ENCODE assay signal across 14 cellular contexts in genomic region chr18:24065942-24066341, GRCh38. TPM values are rescaled to one million over a fixed set of nuclear protein-coding genes. Genes with fewer than 3 reads are reported as not detected.
DNase-seq lines count a peak whose midpoint lies in the region; ATAC-seq and FAIRE-seq lines count a peak whose summit lies in the region.
"Had no signal": no experiment of that assay in that cellular context is flagged by ENCODE, and none has a peak within 500 bp of the region (broad histone marks: within the 10 kb centered on the region; RNA-seq: fewer than 3 reads in every experiment).

No MANE protein-coding gene starts in this region.

- CTCF ChIA-PET in T-cell (lab: Charles Lee) = interaction anchor here (0.6 kb wide), 2 partner anchors 16 to 204 kb away, joined by 3 read pairs; no protein-coding TSS in a partner anchor

- H3K4me1 Mint-ChIP-seq in activated T-cell treated with anti-CD3 and anti-CD28 coated beads, Interleukin-2, amount 50 U/mL, for 72 hours (ENCODE audit: low read depth) = peaks cover 70% of the 10 kb centered on the region
- peaks cover 74% of the 10 kb centered on the region for H3K4me1 Mint-ChIP-seq in activated T-cell treated with anti-CD3 and anti-CD28 coated beads, Interleukin-2, amount 50 U/mL, for 4 hours (ENCODE audit: low read depth)
- peaks cover 43 to 58% of the 10 kb centered on the region in 2 donors for H3K4me1 Mint-ChIP-seq in effector memory CD8-positive, alpha-beta T cell (ENCODE audit: low read depth in 2 of 2)
- H3K4me1 Mint-ChIP-seq in T-cell = peaks cover 81 to 85% (median 82%) of the 10 kb centered on the region in 3 donors

- H3K27me3 Mint-ChIP-seq in activated T-cell treated with anti-CD3 and anti-CD28 coated beads, Interleukin-2, amount 50 U/mL, for 72 hours (ENCODE audit: low read depth) = no peaks in the 10 kb centered on the region
- H3K27me3 Mint-ChIP-seq in activated T-cell treated with anti-CD3 and anti-CD28 coated beads, Interleukin-2, amount 50 U/mL, for 4 hours (ENCODE audit: low read depth) = no peaks in the 10 kb centered on the region
- H3K27me3 Mint-ChIP-seq in effector memory CD8-positive, alpha-beta T cell = no peaks in the 10 kb centered on the region
- no peaks in the 10 kb centered on the region for H3K27me3 Mint-ChIP-seq in T-cell

- H3K4me3 Mint-ChIP-seq in activated T-cell treated with anti-CD3 and anti-CD28 coated beads, Interleukin-2, amount 50 U/mL, for 72 hours = no peak overlapping the region
- H3K4me3 Mint-ChIP-seq in activated T-cell treated with anti-CD3 and anti-CD28 coated beads, Interleukin-2, amount 50 U/mL, for 4 hours = no peak overlapping the region
- H3K4me3 Mint-ChIP-seq in effector memory CD8-positive, alpha-beta T cell = no peak overlapping the region
- H3K4me3 Mint-ChIP-seq in T-cell = no peak overlapping the region

- peaks cover 0 to 17% of the 10 kb centered on the region in 2 donors for H3K36me3 Mint-ChIP-seq in activated T-cell treated with anti-CD3 and anti-CD28 coated beads, Interleukin-2, amount 50 U/mL, for 72 hours (ENCODE audit: insufficient read depth in 2 of 2)
- H3K36me3 Mint-ChIP-seq in activated T-cell treated with anti-CD3 and anti-CD28 coated beads, Interleukin-2, amount 50 U/mL, for 4 hours (ENCODE audit: insufficient read depth) = peaks cover 37% of the 10 kb centered on the region
- peaks cover 48% of the 10 kb centered on the region for H3K36me3 Mint-ChIP-seq in effector memory CD8-positive, alpha-beta T cell (ENCODE audit: insufficient read depth)
- H3K36me3 Mint-ChIP-seq in T-cell = peaks cover 47% of the 10 kb centered on the region

- no peak for DNase-seq in activated T-cell treated with anti-CD3 and anti-CD28 coated beads, Interleukin-2, amount 50 U/mL, for 72 hours
- DNase-seq in activated T-cell treated with anti-CD3 and anti-CD28 coated beads, Interleukin-2, amount 50 U/mL, for 4 hours = no peak
- DNase-seq in RCC 7860 (ENCODE audit: low spot score) (no peak), NCI-H1694 treated with DMSO at 0.1 percent for 48 hours (lab: John Stamatoyannopoulos, UW) (no peak), T-cell (no peak), middle frontal gyrus (ENCODE audit: extremely low spot score, low spot score) (no peak)
- no peak for DNase-seq in effector memory CD8-positive, alpha-beta T cell
- DNase-seq: Caco-2, NCI-H1930, NCI-H2171, NCI-H446 treated with DMSO at 0.1 percent for 48 hours, SJCRH30 had no signal

- POLR2A ChIA-PET in T-cell (lab: Charles Lee) = no interaction called here

- peak; percentile 2 for FAIRE-seq in RCC 7860 (lab: Jason Lieb, UNC)
- FAIRE-seq: GM19239 had no signal

- peak; percentile 17 to 27 for ATAC-seq in activated T-cell treated with anti-CD3 and anti-CD28 coated beads, Interleukin-2, amount 50 U/mL, for 72 hours (replicated peaks in 1 of 2)
- no peak for ATAC-seq in activated T-cell treated with anti-CD3 and anti-CD28 coated beads, Interleukin-2, amount 50 U/mL, for 4 hours
- no peak for ATAC-seq in effector memory CD8-positive, alpha-beta T cell (replicated peaks)
- ATAC-seq in T-cell (replicated peaks in 1 of 4) (no peak), GM18517 (IDR thresholded peaks at IDR 0.05; ENCODE audit: unreplicated experiment) (no peak)

- no peak overlapping the region for H3K27ac Mint-ChIP-seq in activated T-cell treated with anti-CD3 and anti-CD28 coated beads, Interleukin-2, amount 50 U/mL, for 72 hours
- peak overlapping the region; percentile 44 to 58 for H3K27ac Mint-ChIP-seq in effector memory CD8-positive, alpha-beta T cell
- peak overlapping the region in 1 of 2 donors; percentile 0 for H3K27ac Mint-ChIP-seq in T-cell

- no peaks in the 10 kb centered on the region for H3K9me3 Mint-ChIP-seq in activated T-cell treated with anti-CD3 and anti-CD28 coated beads, Interleukin-2, amount 50 U/mL, for 72 hours
- no peaks in the 10 kb centered on the region for H3K9me3 Mint-ChIP-seq in activated T-cell treated with anti-CD3 and anti-CD28 coated beads, Interleukin-2, amount 50 U/mL, for 4 hours
- H3K9me3 Mint-ChIP-seq in effector memory CD8-positive, alpha-beta T cell = no peaks in the 10 kb centered on the region
- H3K9me3 Mint-ChIP-seq in T-cell = no peaks in the 10 kb centered on the region

RNA-seq across cellular contexts. Expression of gene TTC39C, which starts 51.4 kb away (rescaled TPM):
- total RNA-seq in activated T-cell treated with anti-CD3 and anti-CD28 coated beads, Interleukin-2, amount 50 U/mL, for 72 hours = 10 to 100 TPM; 38.8 to 41.3 TPM
- 10 to 100 TPM; 23.6 to 37.3 (median 31.5) TPM for total RNA-seq in activated T-cell treated with anti-CD3 and anti-CD28 coated beads, Interleukin-2, amount 50 U/mL, for 4 hours
- 100 to 1,000 TPM; 123 to 151 (median 136) TPM for total RNA-seq in T-cell

Comparison
In these comparisons a context has a peak if more than half of its experiments do, and no peak if none do; other contexts are left out.
1. ATAC-seq: peak in activated T-cell treated with anti-CD3 and anti-CD28 coated beads, Interleukin-2, amount 50 U/mL, for 72 hours (2 of 2); none in activated T-cell treated with anti-CD3 and anti-CD28 coated beads, Interleukin-2, amount 50 U/mL, for 4 hours (0 of 2), effector memory CD8-positive, alpha-beta T cell (single experiment), T-cell (0 of 4) and GM18517 (single experiment).